Comparison of ENCODE assay signal across 8 cellular contexts in genomic region chr3:42066516-42067181, GRCh38. TPM values are rescaled to one million over a fixed set of nuclear protein-coding genes. Genes with fewer than 3 reads are reported as not detected.
DNase-seq lines count a peak whose midpoint lies in the region; ATAC-seq and TF ChIP-seq lines count a peak whose summit lies in the region.

No MANE protein-coding gene starts in this region.

- WGBS in endodermal cell (ENCODE audit: insufficient coverage in 1 of 2, insufficient read length in 1 of 2), 2 experiments = 83 to 87% methylated on average over 5 to 7 of the region's 7 CpGs
- WGBS in lower leg skin, 2 donors = 49 to 56% methylated on average over 7 of the region's 7 CpGs

- H2AFZ ChIP-seq in neuron (ENCODE audit: low read depth, low read length) = no peak overlapping the region

- H3K36me3 ChIP-seq in endodermal cell (ENCODE audit: control insufficient read depth, insufficient read depth, low read length) (no peaks in the 10 kb centered on the region), neuron (ENCODE audit: insufficient read depth, low read length) (no peaks in the 10 kb centered on the region)

- no peaks in the 10 kb centered on the region for H3K27me3 Mint-ChIP-seq in endodermal cell (ENCODE audit: insufficient read depth)

- H3K27me3 ChIP-seq in endodermal cell (ENCODE audit: control insufficient read depth, insufficient read depth, low read length, poor library complexity, severe bottlenecking) (no peaks in the 10 kb centered on the region), neuron (ENCODE audit: insufficient read depth, low read length) (no peaks in the 10 kb centered on the region), foreskin keratinocyte (no peaks in the 10 kb centered on the region)

- no peaks in the 10 kb centered on the region for H3K36me3 Mint-ChIP-seq in endodermal cell (ENCODE audit: low read depth)

- peak overlapping the region; percentile 60 for H3K27ac Mint-ChIP-seq in endodermal cell

- H3K4me3 ChIP-seq in endodermal cell (ENCODE audit: low read length) = no peak overlapping the region
- peak overlapping the region; percentile 26 for H3K4me3 ChIP-seq in neuron (ENCODE audit: low read length)
- no peak overlapping the region for H3K4me3 ChIP-seq in lower leg skin (ENCODE audit: low read depth, poor library complexity, severe bottlenecking)

- no peak overlapping the region for H3K9ac ChIP-seq in endodermal cell (ENCODE audit: extremely low read depth, low read length, poor library complexity, severe bottlenecking)

- TF ChIP-seq CTCF in endodermal cell (conservative IDR thresholded peaks at IDR 0.05) (no peak), lower leg skin (IDR thresholded peaks at IDR 0.05) (no peak), foreskin keratinocyte (conservative IDR thresholded peaks at IDR 0.05) (no peak)

- intact Hi-C loops in lower leg skin (cut with DNase I; ENCODE audit: low total_unique reads) = no loop called here

- H3K9me3 ChIP-seq in endodermal cell (ENCODE audit: control insufficient read depth, low read length) = no peaks in the 10 kb centered on the region
- no peaks in the 10 kb centered on the region for H3K9me3 ChIP-seq in neuron (ENCODE audit: low read length)

- TF ChIP-seq POLR2A in lower leg skin (IDR thresholded peaks at IDR 0.05) = no peak

- H3K9me3 Mint-ChIP-seq in endodermal cell = no peaks in the 10 kb centered on the region

- peaks cover 7% of the 10 kb centered on the region for H3K4me1 ChIP-seq in endodermal cell (ENCODE audit: control insufficient read depth, insufficient read depth, low read length)
- H3K4me1 ChIP-seq in neuron (ENCODE audit: insufficient read depth, low read length) = peaks cover 66% of the 10 kb centered on the region
- H3K4me1 ChIP-seq in foreskin keratinocyte = peaks cover 34% of the 10 kb centered on the region

- H3K4me3 Mint-ChIP-seq in endodermal cell = no peak overlapping the region

- peak; percentile 78 for DNase-seq in GM04503 (ENCODE audit: low read depth)
- peak; percentile 59 for DNase-seq in M059J (ENCODE audit: low read depth)
- DNase-seq in endodermal cell = peak; percentile 59
- no peak for DNase-seq in lower leg skin (ENCODE audit: low spot score in 2 of 2)
- no peak for DNase-seq in foreskin keratinocyte

- H3K27ac ChIP-seq in endodermal cell (ENCODE audit: low read depth, low read length) = peak overlapping the region; percentile 92
- H3K27ac ChIP-seq in foreskin keratinocyte = no peak overlapping the region

- peaks cover 18% of the 10 kb centered on the region for H3K4me1 Mint-ChIP-seq in endodermal cell

- no peak for ATAC-seq in GM19467 (IDR thresholded peaks at IDR 0.05; ENCODE audit: unreplicated experiment)
- ATAC-seq in foreskin keratinocyte = no peak
- no peak for ATAC-seq in activated CD4-positive, CD25-positive, alpha-beta regulatory T cell treated with anti-CD3 and anti-CD28 coated beads, Interleukin-2, amount 50 U/mL, for 24 hours

RNA-seq across cellular contexts. Expression of gene TRAK1, which starts 24.5 kb away (rescaled TPM):
- 6.4 and 9.6 TPM in 2 replicates for total RNA-seq in M059J (2014; rRNA removed; shearing (Covaris generic))
- total RNA-seq in endodermal cell (10 to 100 TPM; 29.8 to 31.0 TPM), lower leg skin (10 to 100 TPM; 69.0 to 96.3 (median 84.9) TPM), foreskin keratinocyte (39.9 and 40.4 TPM in 2 replicates)
- 44.2 TPM for polyA plus RNA-seq in endodermal cell (2013, experiment 1 of 2)
- 40.5 TPM for polyA plus RNA-seq in endodermal cell (2013, experiment 2 of 2)
- polyA plus RNA-seq in foreskin keratinocyte = 15.5 and 16.0 TPM in 2 replicates

Comparison
In these comparisons a context has a peak if more than half of its experiments do, and no peak if none do; other contexts are left out.
1. DNase-seq: peak in GM04503 (single experiment), M059J (single experiment) and endodermal cell (single experiment); none in lower leg skin (0 of 2) and foreskin keratinocyte (0 of 2).